Comparison of ENCODE assay signal across 32 cellular contexts in genomic region chr12:53464685-53465084, GRCh38. TPM values are rescaled to one million over a fixed set of nuclear protein-coding genes. Genes with fewer than 3 reads are reported as not detected.
A peak's percentile ranks its signal among the peaks of the same experiment; 100 is the strongest.
DNase-seq lines count a peak whose midpoint lies in the region; ATAC-seq and TF ChIP-seq lines count a peak whose summit lies in the region.
"Had no signal": no experiment of that assay in that cellular context is flagged by ENCODE, and none has a peak within 500 bp of the region (broad histone marks: within the 10 kb centered on the region; RNA-seq: fewer than 3 reads in every experiment).

No MANE protein-coding gene starts in this region.

- H3K9me3 Mint-ChIP-seq in naive thymus-derived CD4-positive, alpha-beta T cell: no peaks in the 10 kb centered on the region
- H3K9me3 Mint-ChIP-seq: activated naive CD8-positive, alpha-beta T cell treated with anti-CD3 and anti-CD28 coated beads for 36 hours; activated T-helper 17 cell treated with anti-CD3 and anti-CD28 coated beads, Interleukin-2, amount 50 U/mL, for 72 hours had no signal

- H3K9ac ChIP-seq in adipocyte (ENCODE audit: low read length): peak overlapping the region; percentile 44

- H3K27me3 Mint-ChIP-seq in naive thymus-derived CD4-positive, alpha-beta T cell: no peaks in the 10 kb centered on the region
- H3K27me3 Mint-ChIP-seq: activated naive CD8-positive, alpha-beta T cell treated with anti-CD3 and anti-CD28 coated beads for 36 hours; activated T-helper 17 cell treated with anti-CD3 and anti-CD28 coated beads, Interleukin-2, amount 50 U/mL, for 72 hours had no signal

- intact Hi-C loops in left ventricle myocardium inferior (cut with micrococcal nuclease) (no loop called here), heart left ventricle (cut with DNase I) (loop anchor here in 1 of 10 donors (5.0 kb wide), 1 partner anchor 33 kb away; the partner anchor contains the start of gene MAP3K12), upper lobe of right lung (cut with DNase I) (no loop called here), vagina (cut with DNase I) (no loop called here)
- intact Hi-C loops in naive thymus-derived CD4-positive, alpha-beta T cell (cut with micrococcal nuclease): no loop called here

- H3K9me3 ChIP-seq in left ventricle myocardium inferior (replicated peaks) (no peaks in the 10 kb centered on the region), heart left ventricle (no peaks in the 10 kb centered on the region), adipocyte (ENCODE audit: control insufficient read depth, low read length) (no peaks in the 10 kb centered on the region), upper lobe of right lung (no peaks in the 10 kb centered on the region), vagina (no peaks in the 10 kb centered on the region)
- H3K9me3 ChIP-seq in naive thymus-derived CD4-positive, alpha-beta T cell (ENCODE audit: control insufficient read depth in 2 of 3, low read length in 3 of 3): no peaks in the 10 kb centered on the region
- H3K9me3 ChIP-seq: ascending aorta, transverse colon had no signal

- ATAC-seq in heart left ventricle: no peak
- ATAC-seq in naive thymus-derived CD4-positive, alpha-beta T cell: peak; percentile 13
- no peak for ATAC-seq in upper lobe of right lung
- ATAC-seq: activated T-helper 17 cell treated with anti-CD3 and anti-CD28 coated beads, Interleukin-2, amount 50 U/mL, for 72 hours; HCT116; left lobe of liver; Right ventricle myocardium inferior had no signal

- H3K27me3 ChIP-seq in left ventricle myocardium inferior (ENCODE audit: low read depth): no peaks in the 10 kb centered on the region
- H3K27me3 ChIP-seq in heart left ventricle: no peaks in the 10 kb centered on the region
- no peaks in the 10 kb centered on the region for H3K27me3 ChIP-seq in adipocyte (replicated peaks; ENCODE audit: control insufficient read depth, insufficient read depth, low read length)
- H3K27me3 ChIP-seq in naive thymus-derived CD4-positive, alpha-beta T cell (ENCODE audit: control insufficient read depth in 2 of 2, insufficient read depth in 2 of 2, low read length in 2 of 2): no peaks in the 10 kb centered on the region
- H3K27me3 ChIP-seq in upper lobe of right lung: no peaks in the 10 kb centered on the region
- H3K27me3 ChIP-seq in vagina: no peaks in the 10 kb centered on the region
- H3K27me3 ChIP-seq: ascending aorta, transverse colon had no signal

- peaks cover 28 to 54% (median 48%) of the 10 kb centered on the region in 7 donors for H3K4me1 Mint-ChIP-seq in naive thymus-derived CD4-positive, alpha-beta T cell

- H3K27ac ChIP-seq in left ventricle myocardium inferior (replicated peaks) (peak overlapping the region; percentile 69), heart left ventricle (peak overlapping the region in 4 of 12 donors; percentile 2 to 60 (median 36)), upper lobe of right lung (no peak overlapping the region), vagina (no peak overlapping the region)
- H3K27ac ChIP-seq in naive thymus-derived CD4-positive, alpha-beta T cell (ENCODE audit: low read depth, low read length): peak overlapping the region; percentile 7
- H3K27ac ChIP-seq: ascending aorta, skin epidermis, transverse colon, WERI-Rb-1 had no signal

- H3K4me3 ChIP-seq in left ventricle myocardium inferior: no peak overlapping the region
- no peak overlapping the region for H3K4me3 ChIP-seq in heart left ventricle
- H3K4me3 ChIP-seq in adipocyte (ENCODE audit: low read length): no peak overlapping the region
- H3K4me3 ChIP-seq in naive thymus-derived CD4-positive, alpha-beta T cell (ENCODE audit: low read length): no peak overlapping the region
- H3K4me3 ChIP-seq in upper lobe of right lung: no peak overlapping the region
- H3K4me3 ChIP-seq in vagina: no peak overlapping the region
- H3K4me3 ChIP-seq: ascending aorta, skin epidermis, transverse colon had no signal

- TF ChIP-seq CTCF in left ventricle myocardium inferior (IDR thresholded peaks at IDR 0.05; ENCODE audit: borderline replicate concordance) (no peak), heart left ventricle (IDR thresholded peaks at IDR 0.05) (no peak), upper lobe of right lung (IDR thresholded peaks at IDR 0.05) (no peak), vagina (IDR thresholded peaks at IDR 0.05) (no peak)

- POLR2A ChIA-PET in naive thymus-derived CD4-positive, alpha-beta T cell (lab: Charles Lee): interaction anchor here (1.2 kb wide), 1 partner anchor 12 kb away, joined by 3 read pairs; no protein-coding TSS in a partner anchor

- CTCF ChIA-PET in naive thymus-derived CD4-positive, alpha-beta T cell (lab: Charles Lee): interaction anchor here (1.0 kb wide), 1 partner anchor 10 kb away, joined by 3 read pairs; no protein-coding TSS in a partner anchor

- peaks cover 19 to 67% (median 51%) of the 10 kb centered on the region in 5 donors for H3K36me3 Mint-ChIP-seq in naive thymus-derived CD4-positive, alpha-beta T cell

- H3K36me3 ChIP-seq in left ventricle myocardium inferior (peaks cover 100% of the 10 kb centered on the region), heart left ventricle (peaks cover 8 to 100% (median 100%) of the 10 kb centered on the region in 9 donors), adipocyte (ENCODE audit: control insufficient read depth, insufficient read depth, low read length, severe bottlenecking) (peaks cover 99% of the 10 kb centered on the region), upper lobe of right lung (peaks cover 100% of the 10 kb centered on the region), vagina (peaks cover 4 to 100% of the 10 kb centered on the region in 2 donors)
- H3K36me3 ChIP-seq in naive thymus-derived CD4-positive, alpha-beta T cell (ENCODE audit: control insufficient read depth in 2 of 3, insufficient read depth in 3 of 3, low read length in 3 of 3): peaks cover 67 to 99% (median 93%) of the 10 kb centered on the region in 3 experiments

- WGBS in heart left ventricle, 4 donors: 80 to 91% (median 85%) methylated on average over 11 of the region's 11 CpGs

- TF ChIP-seq POLR2A in heart left ventricle (IDR thresholded peaks at IDR 0.05): no peak
- TF ChIP-seq POLR2A in vagina (IDR thresholded peaks at IDR 0.05): no peak

- no peak overlapping the region for H3K4me3 Mint-ChIP-seq in naive thymus-derived CD4-positive, alpha-beta T cell
- H3K4me3 Mint-ChIP-seq: activated naive CD8-positive, alpha-beta T cell treated with anti-CD3 and anti-CD28 coated beads for 36 hours; activated T-helper 17 cell treated with anti-CD3 and anti-CD28 coated beads, Interleukin-2, amount 50 U/mL, for 72 hours had no signal

- DNase-seq in left ventricle myocardium inferior (no peak), heart left ventricle (no peak), adipocyte (ENCODE audit: low read depth) (no peak), upper lobe of right lung (peak; percentile 51), NOMO-1 treated with dmso at 0.1 percent for 144 hours (lab: John Stamatoyannopoulos, UW; ENCODE audit: unreplicated experiment) (no peak), NCI-H128 (lab: John Stamatoyannopoulos, UW; ENCODE audit: unreplicated experiment) (no peak), vagina (ENCODE audit: extremely low spot score in 2 of 2) (no peak)
- DNase-seq in naive thymus-derived CD4-positive, alpha-beta T cell: no peak
- DNase-seq: ACHN; activated CD4-positive, alpha-beta T cell treated with anti-CD3 and anti-CD28 coated beads for 48 hours; activated naive CD8-positive, alpha-beta T cell treated with anti-CD3 and anti-CD28 coated beads for 36 hours; caudate nucleus; DMS153; mesendoderm; NCI-H1694 treated with DMSO at 0.1 percent for 48 hours; NCI-H2171; NCI-H510A; OCI-M1; stimulated activated CD4-positive, alpha-beta T cell treated with anti-CD3 and anti-CD28 coated beads, Interleukin-1b, Interleukin-23, amount 100 ng/mL, for 48 hours; transverse colon; WERI-Rb-1 had no signal

- H3K4me1 ChIP-seq in left ventricle myocardium inferior (peaks cover 98% of the 10 kb centered on the region), heart left ventricle (peaks cover 2 to 82% (median 56%) of the 10 kb centered on the region in 12 donors), adipocyte (ENCODE audit: control insufficient read depth, insufficient read depth, low read length) (peaks cover 40% of the 10 kb centered on the region), upper lobe of right lung (peaks cover 6% of the 10 kb centered on the region), vagina (peaks cover 12% of the 10 kb centered on the region)
- no peaks in the 10 kb centered on the region for H3K4me1 ChIP-seq in naive thymus-derived CD4-positive, alpha-beta T cell (ENCODE audit: control insufficient read depth in 2 of 2, insufficient read depth in 2 of 2, low read length in 2 of 2)
- H3K4me1 ChIP-seq: ascending aorta had no signal

- no peak overlapping the region for H3K27ac Mint-ChIP-seq in naive thymus-derived CD4-positive, alpha-beta T cell

RNA-seq across cellular contexts. Expression of gene PCBP2, which starts 12.8 kb away (rescaled TPM):
- total RNA-seq in left ventricle myocardium inferior (530 TPM), heart left ventricle (100 to 1,000 TPM; 293 to 642 (median 559) TPM), upper lobe of right lung (727 TPM), vagina (488 TPM)
- polyA plus RNA-seq in heart left ventricle: 100 to 1,000 TPM; 290 to 343 TPM
- 1,000 to 10,000 TPM in 2 of 5 experiments, 100 to 1,000 TPM in 3; 737 to 1,110 (median 928) TPM for total RNA-seq in naive thymus-derived CD4-positive, alpha-beta T cell
- polyA plus RNA-seq in naive thymus-derived CD4-positive, alpha-beta T cell: 100 to 1,000 TPM; 148 to 158 TPM

RNA-seq across cellular contexts. Expression of gene PRR13, which starts 23.2 kb away (rescaled TPM):
- total RNA-seq in left ventricle myocardium inferior (53.1 TPM), heart left ventricle (100 to 1,000 TPM in 1 of 9 donors, 10 to 100 TPM in 8; 25.7 to 100 (median 53.1) TPM), upper lobe of right lung (172 TPM), vagina (54.0 TPM)
- polyA plus RNA-seq in heart left ventricle: 100 to 1,000 TPM in 1 of 2 donors, 10 to 100 TPM in 1; 39.5 to 121 TPM
- 100 to 1,000 TPM; 147 to 215 (median 201) TPM for total RNA-seq in naive thymus-derived CD4-positive, alpha-beta T cell
- 100 to 1,000 TPM; 493 to 529 TPM for polyA plus RNA-seq in naive thymus-derived CD4-positive, alpha-beta T cell

RNA-seq across cellular contexts. Expression of gene MAP3K12, which starts 34.6 kb away (rescaled TPM):
- total RNA-seq in left ventricle myocardium inferior (4.8 TPM), heart left ventricle (10 to 100 TPM in 2 of 9 donors, 1 to 10 TPM in 7; 3.3 to 12.6 (median 4.2) TPM), upper lobe of right lung (22.3 TPM), vagina (21.9 TPM)
- polyA plus RNA-seq in heart left ventricle: 1 to 10 TPM; 4.5 to 6.5 TPM
- 10 to 100 TPM; 21.8 to 29.7 (median 23.0) TPM for total RNA-seq in naive thymus-derived CD4-positive, alpha-beta T cell
- 1 to 10 TPM; 4.9 to 6.6 TPM for polyA plus RNA-seq in naive thymus-derived CD4-positive, alpha-beta T cell

RNA-seq across cellular contexts. Expression of gene TARBP2, which starts 36.4 kb away (rescaled TPM):
- 12.9 TPM for total RNA-seq in left ventricle myocardium inferior
- total RNA-seq in heart left ventricle: 10 to 100 TPM in 5 of 9 donors, 1 to 10 TPM in 4; 7.8 to 19.5 (median 10.1) TPM
- 10 to 100 TPM; 12.6 to 23.5 TPM for polyA plus RNA-seq in heart left ventricle
- total RNA-seq in naive thymus-derived CD4-positive, alpha-beta T cell: 10 to 100 TPM; 25.1 to 45.2 (median 40.7) TPM
- 10 to 100 TPM; 30.9 to 34.2 TPM for polyA plus RNA-seq in naive thymus-derived CD4-positive, alpha-beta T cell
- total RNA-seq in upper lobe of right lung: 33.1 TPM
- total RNA-seq in vagina: 17.7 TPM

RNA-seq across cellular contexts. Expression of gene AMHR2, which starts 41.0 kb away (rescaled TPM):
- total RNA-seq in left ventricle myocardium inferior (0.36 TPM), heart left ventricle (1 to 10 TPM in 2 of 9 donors, under 1 TPM in 2, not detected in 5; 0.30 to 2.2 (median 0.78) TPM), upper lobe of right lung (0.46 TPM), vagina (1.2 TPM)
- under 1 TPM in 1 of 2 donors, not detected in 1; 0.57 TPM for polyA plus RNA-seq in heart left ventricle
- total RNA-seq in naive thymus-derived CD4-positive, alpha-beta T cell: not detected
- polyA plus RNA-seq in naive thymus-derived CD4-positive, alpha-beta T cell: not detected
- total RNA-seq: activated naive CD8-positive, alpha-beta T cell treated with anti-CD3 and anti-CD28 coated beads for 36 hours; activated T-helper 17 cell treated with anti-CD3 and anti-CD28 coated beads, Interleukin-2, amount 50 U/mL, for 72 hours; ascending aorta; fibroblast of lung; LHCN-M2; myocyte; pulmonary artery endothelial cell; Right ventricle myocardium inferior had no signal
- polyA plus RNA-seq: BJ, fibroblast of lung had no signal

Comparison
In these comparisons a context has a peak if more than half of its experiments do, and no peak if none do; other contexts are left out.
1. H3K27ac ChIP-seq: peak in left ventricle myocardium inferior (single experiment) and naive thymus-derived CD4-positive, alpha-beta T cell (single experiment); none in upper lobe of right lung (single experiment) and vagina (single experiment).